8 cellular contexts compared by ENCODE assay signal in the genomic region with DNA sequence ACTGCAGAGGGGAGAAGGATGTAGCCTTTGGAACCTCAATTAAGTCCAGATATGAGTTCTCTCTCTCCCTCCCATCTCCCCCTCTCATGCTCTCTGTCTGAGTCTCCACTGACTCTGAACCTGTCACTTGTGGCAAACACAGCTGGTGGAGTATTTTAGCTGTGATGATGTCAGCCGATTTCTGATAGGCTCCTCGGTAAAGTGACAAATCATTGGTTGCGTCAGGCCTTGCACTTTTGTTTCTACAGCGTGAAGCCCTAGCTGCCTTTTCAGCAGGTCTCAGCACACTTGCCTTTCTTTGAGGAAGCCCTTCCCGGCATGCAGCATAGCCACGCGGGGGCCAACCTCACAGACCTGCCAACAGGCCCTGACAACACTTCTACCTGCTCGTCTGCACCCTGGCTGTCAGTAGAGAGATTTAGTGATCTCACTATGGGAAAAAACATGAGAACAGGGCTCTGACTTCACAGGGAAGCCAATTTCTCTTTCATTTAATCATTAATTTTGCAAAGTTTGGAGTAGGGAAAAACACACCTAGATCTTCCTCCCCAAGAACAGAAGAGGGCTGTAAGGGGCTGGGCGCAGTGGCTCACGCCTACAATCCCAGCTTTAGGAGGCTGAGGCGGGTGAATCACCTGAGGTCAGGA.
DNase-seq lines count a peak whose midpoint lies in the region; ATAC-seq and TF ChIP-seq lines count a peak whose summit lies in the region.

No MANE protein-coding gene starts in this region.

- H3K27me3 ChIP-seq in GM06990 (replicated peaks; ENCODE audit: control insufficient read depth, insufficient read depth, low read length) (no peaks in the 10 kb centered on the region), H9 (ENCODE audit: insufficient read depth, low read length) (no peaks in the 10 kb centered on the region), mesendoderm (ENCODE audit: insufficient read depth, low read length, poor library complexity) (no peaks in the 10 kb centered on the region)

- intact Hi-C loops in activated B cell treated with CpG ODN at 0.5 μM for 24 hours (cut with micrococcal nuclease): loop anchor here (1.0 to 2.0 kb wide), 2 partner anchors 10 to 390 kb away; no protein-coding TSS in a partner anchor

- H3K9me3 Mint-ChIP-seq in H9 (peaks cover 8 to 14% of the 10 kb centered on the region in 2 experiments; a peak in 3 of 5 replicates), activated B cell treated with CpG ODN at 0.5 μM for 24 hours (no peaks in the 10 kb centered on the region)

- H4K91ac ChIP-seq in H9 (ENCODE audit: insufficient read length, low read depth, low read length): no peak overlapping the region

- H4K8ac ChIP-seq in H9 (replicated peaks; ENCODE audit: insufficient read length, low read depth, low read length) (no peak overlapping the region), mesendoderm (ENCODE audit: low read depth, low read length) (no peak overlapping the region)

- H3K56ac ChIP-seq in H9 (ENCODE audit: insufficient read length, low read depth, low read length) (no peak overlapping the region), mesendoderm (ENCODE audit: low read length) (no peak overlapping the region)

- no CpG with 5 or more reads among the region's 11 CpGs for WGBS in H9 (ENCODE audit: extremely low coverage, insufficient read length, low lambda C conversion rate)
- no CpG with 5 or more reads among the region's 11 CpGs for WGBS in mesendoderm (ENCODE audit: extremely low coverage, insufficient coverage, low lambda C conversion rate)

- H2BK15ac ChIP-seq in H9 (ENCODE audit: low read depth, low read length) (no peak overlapping the region), mesendoderm (replicated peaks; ENCODE audit: low read depth) (no peak overlapping the region)

- H3K9ac ChIP-seq in H9 (ENCODE audit: extremely low read depth, insufficient read length, low read length): no peak overlapping the region
- no peak overlapping the region for H3K9ac ChIP-seq in mesendoderm (ENCODE audit: low read length)

- DNase-seq in GM06990 (ENCODE audit: extremely low read depth, insufficient read length) (peak; percentile 77), H9 (peak; percentile 59), NCI-H1092 (lab: John Stamatoyannopoulos, UW) (peak; percentile 9), activated B cell treated with CpG ODN at 0.5 μM for 24 hours (no peak), caudate nucleus (lab: John Stamatoyannopoulos, UW) (peak in 52 of 61 donors; percentile 7 to 90 (median 56)), mesendoderm (peak; percentile 87), AML-193 (lab: John Stamatoyannopoulos, UW) (no peak)
- DNase-seq in stimulated activated CD8-positive, alpha-beta memory T cell treated with anti-CD3 and anti-CD28 coated beads, Interleukin-15, amount 100 ng/mL, for 24 hours (ENCODE audit: low read depth): peak; percentile 22

- H4K5ac ChIP-seq in H9 (ENCODE audit: insufficient read length, low read depth, low read length) (no peak overlapping the region), mesendoderm (ENCODE audit: low read length) (no peak overlapping the region)

- peaks cover 2% of the 10 kb centered on the region; the same call in 1 of the 2 replicates for H3K4me1 ChIP-seq in H9 (ENCODE audit: insufficient read depth, low read length)
- H3K4me1 ChIP-seq in mesendoderm (ENCODE audit: control insufficient read depth, low read depth, low read length): peaks cover 14% of the 10 kb centered on the region

- peaks cover 2% of the 10 kb centered on the region for H3K27me3 Mint-ChIP-seq in H9 (ENCODE audit: low read depth)
- H3K27me3 Mint-ChIP-seq in activated B cell treated with CpG ODN at 0.5 μM for 24 hours: no peaks in the 10 kb centered on the region

- TF ChIP-seq CTCF in GM06990 (IDR thresholded peaks at IDR 0.05; ENCODE audit: insufficient read depth, low read length, poor library complexity, severe bottlenecking): no peak
- no peak for TF ChIP-seq CTCF in H9 (conservative IDR thresholded peaks at IDR 0.05)
- no peak for TF ChIP-seq CTCF in activated B cell treated with CpG ODN at 0.5 μM for 24 hours (IDR thresholded peaks at IDR 0.05)

- H3K23ac ChIP-seq in H9 (ENCODE audit: insufficient read length, low read depth, low read length): no peak overlapping the region
- no peak overlapping the region for H3K23ac ChIP-seq in mesendoderm (ENCODE audit: low read length)

- no peak overlapping the region for H3K27ac ChIP-seq in H9 (ENCODE audit: insufficient read length, low read depth, low read length)
- peak overlapping the region; percentile 64 for H3K27ac ChIP-seq in caudate nucleus (ENCODE audit: low read depth, low read length)
- no peak overlapping the region for H3K27ac ChIP-seq in mesendoderm (ENCODE audit: low read depth, low read length)

- H3K4me3 Mint-ChIP-seq in H9: no peak overlapping the region; a peak in 1 of 5 replicates
- no peak overlapping the region for H3K4me3 Mint-ChIP-seq in activated B cell treated with CpG ODN at 0.5 μM for 24 hours

- H3K79me1 ChIP-seq in H9 (ENCODE audit: insufficient read depth, low read depth, low read length, poor library complexity, severe bottlenecking) (no peaks in the 10 kb centered on the region), mesendoderm (ENCODE audit: low read length) (no peaks in the 10 kb centered on the region)

- H3K4me2 ChIP-seq in H9 (ENCODE audit: insufficient read depth, insufficient read length, low read length): no peak overlapping the region
- H3K4me2 ChIP-seq in mesendoderm (ENCODE audit: low read length): no peak overlapping the region

- H3K4me1 Mint-ChIP-seq in H9 (peaks cover 44 to 46% of the 10 kb centered on the region in 2 experiments), activated B cell treated with CpG ODN at 0.5 μM for 24 hours (peaks cover 38% of the 10 kb centered on the region)

- no peaks in the 10 kb centered on the region for H3K9me3 ChIP-seq in H9 (ENCODE audit: control insufficient read depth, low read depth, low read length)

- H2AFZ ChIP-seq in H9 (ENCODE audit: low read length): no peak overlapping the region

- H3K27ac Mint-ChIP-seq in H9: no peak overlapping the region; a peak in 1 of 7 replicates
- H3K27ac Mint-ChIP-seq in activated B cell treated with CpG ODN at 0.5 μM for 24 hours: peak overlapping the region; percentile 85

- H3K23me2 ChIP-seq in H9 (ENCODE audit: insufficient read length, low read depth, low read length, poor library complexity, severe bottlenecking): no peaks in the 10 kb centered on the region

- peak; percentile 83 for ATAC-seq in activated B cell treated with CpG ODN at 0.5 μM for 24 hours (ENCODE audit: low read depth)

- no peak overlapping the region for H2BK12ac ChIP-seq in H9 (ENCODE audit: insufficient read length, low read depth, low read length)

- H3K36me3 ChIP-seq in GM06990 (ENCODE audit: control insufficient read depth, insufficient read depth, low read length) (peaks cover 5% of the 10 kb centered on the region; the same call in 1 of the 2 replicates), mesendoderm (ENCODE audit: control insufficient read depth, insufficient read depth, low read length) (no peaks in the 10 kb centered on the region)

- no peak overlapping the region for H3T11ph ChIP-seq in H9 (ENCODE audit: low read length)

- CTCF ChIA-PET in activated B cell treated with CpG ODN at 0.5 μM for 24 hours (lab: Charles Lee): interaction anchor here (0.6 to 1.9 kb wide), 5 partner anchors 9 to 441 kb away, joined by 3 to 9 read pairs (median 3); no protein-coding TSS in a partner anchor

- H3K4ac ChIP-seq in H9 (ENCODE audit: low read depth, low read length): no peak overlapping the region
- H3K4ac ChIP-seq in mesendoderm (ENCODE audit: low read depth, low read length): no peak overlapping the region

- H3K79me2 ChIP-seq in H9 (ENCODE audit: insufficient read depth, low read length) (no peaks in the 10 kb centered on the region), mesendoderm (ENCODE audit: control insufficient read depth, insufficient read depth, low read length) (no peaks in the 10 kb centered on the region)

- H2AK5ac ChIP-seq in H9 (ENCODE audit: insufficient read length, low read length) (no peak overlapping the region), mesendoderm (ENCODE audit: low read length) (no peak overlapping the region)

- H2BK5ac ChIP-seq in H9 (ENCODE audit: insufficient read length, low read length) (no peak overlapping the region), mesendoderm (ENCODE audit: low read length) (no peak overlapping the region)

- no peak overlapping the region for H2BK20ac ChIP-seq in H9 (ENCODE audit: low read depth, low read length, poor library complexity, severe bottlenecking)

- H3K14ac ChIP-seq in H9 (ENCODE audit: insufficient read depth, low read length): no peak overlapping the region

- H3K36me3 Mint-ChIP-seq in H9 (ENCODE audit: insufficient read depth in 1 of 3, low read depth in 3 of 3): peaks cover 5 to 17% (median 6%) of the 10 kb centered on the region in 3 experiments; a peak in 4 of 7 replicates
- peaks cover 10% of the 10 kb centered on the region for H3K36me3 Mint-ChIP-seq in activated B cell treated with CpG ODN at 0.5 μM for 24 hours (ENCODE audit: low read depth)

- H3K18ac ChIP-seq in H9 (ENCODE audit: insufficient read length, low read depth, low read length): no peak overlapping the region
- no peak overlapping the region for H3K18ac ChIP-seq in mesendoderm (ENCODE audit: low read length)

- H3K4me3 ChIP-seq in GM06990 (replicated peaks; ENCODE audit: low read depth, low read length) (no peak overlapping the region), mesendoderm (ENCODE audit: low read length) (no peak overlapping the region)

- POLR2A ChIA-PET in activated B cell treated with CpG ODN at 0.5 μM for 24 hours (lab: Charles Lee): interaction anchor here (0.6 to 1.5 kb wide), 7 partner anchors 9 to 440 kb away, joined by 3 to 9 read pairs (median 4); no protein-coding TSS in a partner anchor

- no peaks in the 10 kb centered on the region for H4K20me1 ChIP-seq in H9 (ENCODE audit: control insufficient read depth, insufficient read depth, insufficient read length)

- H2BK120ac ChIP-seq in H9 (ENCODE audit: low read depth, low read length, poor library complexity, severe bottlenecking) (no peak overlapping the region), mesendoderm (ENCODE audit: low read depth, low read length) (no peak overlapping the region)

Comparison
In these comparisons a context has a peak if more than half of its experiments do, and no peak if none do; other contexts are left out.
1. DNase-seq: peak in GM06990 (single experiment), H9 (single experiment), NCI-H1092 (single experiment), caudate nucleus (52 of 61), mesendoderm (single experiment) and stimulated activated CD8-positive, alpha-beta memory T cell treated with anti-CD3 and anti-CD28 coated beads, Interleukin-15, amount 100 ng/mL, for 24 hours (single experiment); none in activated B cell treated with CpG ODN at 0.5 μM for 24 hours (single experiment) and AML-193 (0 of 2).